Comparison of ENCODE assay signal across 15 cellular contexts in genomic region chr19:49923055-49924003, GRCh38. TPM values are rescaled to one million over a fixed set of nuclear protein-coding genes. Genes with fewer than 3 reads are reported as not detected.
A peak's percentile ranks its signal among the peaks of the same experiment; 100 is the strongest.
DNase-seq lines count a peak whose midpoint lies in the region; ATAC-seq and TF ChIP-seq lines count a peak whose summit lies in the region.
"Had no signal": no experiment of that assay in that cellular context is flagged by ENCODE, and none has a peak within 500 bp of the region (broad histone marks: within the 10 kb centered on the region; RNA-seq: fewer than 3 reads in every experiment).

No MANE protein-coding gene starts in this region.

- peaks cover 33 to 83% of the 10 kb centered on the region in 2 experiments for H3K79me1 ChIP-seq in IMR-90 (ENCODE audit: low read depth in 1 of 2, low read length in 2 of 2)

- no TSS peak for BruUV-seq in IMR-90 (replicated peaks; lab: Mats Ljungman, UMichigan)

- H3K18ac ChIP-seq in IMR-90 (ENCODE audit: low read depth, low read length), result no peak overlapping the region

- no peak overlapping the region for H4K91ac ChIP-seq in IMR-90 (ENCODE audit: insufficient read depth, low read depth, low read length)

- no peaks in the 10 kb centered on the region for H3K9me3 ChIP-seq in CD4-positive, alpha-beta memory T cell (ENCODE audit: control insufficient read depth in 1 of 2, low read length in 2 of 2)
- no peaks in the 10 kb centered on the region for H3K9me3 ChIP-seq in IMR-90 (ENCODE audit: control insufficient read depth, insufficient read depth, low read length)
- no peaks in the 10 kb centered on the region for H3K9me3 ChIP-seq in adipocyte (ENCODE audit: control insufficient read depth, low read length)
- H3K9me3 ChIP-seq: heart right ventricle, psoas muscle had no signal

- DNase-seq in CD4-positive, alpha-beta memory T cell, result no peak
- DNase-seq in IMR-90 (no peak), adipocyte (ENCODE audit: low read depth) (no peak), nephron progenitor cell (no peak), cortex of kidney (lab: John Stamatoyannopoulos, UW) (no peak), NAMALWA (ENCODE audit: low spot score) (no peak)
- DNase-seq: activated T-cell treated with anti-CD3 and anti-CD28 coated beads, Interleukin-2, amount 50 U/mL, for 1 hour; heart right ventricle; PC-3; stimulated activated CD4-positive, alpha-beta T cell treated with anti-CD3 and anti-CD28 coated beads, Interleukin-4, amount 100 ng/mL, for 1 hour had no signal

- peaks cover 20% of the 10 kb centered on the region for H3K9me1 ChIP-seq in IMR-90 (ENCODE audit: insufficient read depth, low read length)

- H3K4me1 Mint-ChIP-seq in CD4-positive, alpha-beta memory T cell, result peaks cover 22 to 70% (median 41%) of the 10 kb centered on the region in 4 donors
- peaks cover 57% of the 10 kb centered on the region for H3K4me1 Mint-ChIP-seq in nephron progenitor cell

- peaks cover 25 to 48% of the 10 kb centered on the region in 2 donors for H3K36me3 Mint-ChIP-seq in CD4-positive, alpha-beta memory T cell
- H3K36me3 Mint-ChIP-seq in nephron progenitor cell (ENCODE audit: low read depth), result peaks cover 66% of the 10 kb centered on the region

- no peak overlapping the region for H2AFZ ChIP-seq in IMR-90 (replicated peaks; ENCODE audit: low read length, poor library complexity)

- H3K27me3 Mint-ChIP-seq in CD4-positive, alpha-beta memory T cell, result no peaks in the 10 kb centered on the region
- H3K27me3 Mint-ChIP-seq in nephron progenitor cell (ENCODE audit: low read depth, poor library complexity), result peaks cover 3% of the 10 kb centered on the region

- no peaks in the 10 kb centered on the region for H3K9me3 Mint-ChIP-seq in CD4-positive, alpha-beta memory T cell
- no peaks in the 10 kb centered on the region for H3K9me3 Mint-ChIP-seq in nephron progenitor cell

- in situ Hi-C loops in IMR-90 (cut with MboI; ENCODE audit: low sequenced_read_pairs), result no loop called here

- no peak for TF ChIP-seq POLR2A in IMR-90 (IDR thresholded peaks at IDR 0.05; ENCODE audit: low read depth, low read length)

- H3K27ac ChIP-seq in CD4-positive, alpha-beta memory T cell (ENCODE audit: low read depth, low read length), result no peak overlapping the region
- H3K27ac ChIP-seq in IMR-90 (ENCODE audit: insufficient read depth, low read length), result no peak overlapping the region
- H3K27ac ChIP-seq: psoas muscle had no signal

- no peak for TF ChIP-seq RAD21 in IMR-90 (IDR thresholded peaks at IDR 0.05; ENCODE audit: low read length)

- TF ChIP-seq CTCF in IMR-90 (conservative IDR thresholded peaks at IDR 0.05; ENCODE audit: low read depth, low read length) (no peak), nephron progenitor cell (IDR thresholded peaks at IDR 0.05) (no peak)

- ATAC-seq in IMR-90 (ENCODE audit: low read depth), result no peak
- ATAC-seq in GM21367 (IDR thresholded peaks at IDR 0.05; ENCODE audit: unreplicated experiment), result no peak
- ATAC-seq in HG03175 (IDR thresholded peaks at IDR 0.05; ENCODE audit: unreplicated experiment), result no peak
- ATAC-seq: psoas muscle had no signal

- CTCF ChIA-PET in CD4-positive, alpha-beta memory T cell (lab: Charles Lee; ENCODE audit: partially characterized antibody), result no interaction called here
- CTCF ChIA-PET in IMR-90 (lab: Yijun Ruan, JAX), result no interaction called here

- H4K20me1 ChIP-seq in IMR-90 (ENCODE audit: insufficient read depth, low read length), result peaks cover 52% of the 10 kb centered on the region

- no peak overlapping the region for H4K5ac ChIP-seq in IMR-90 (ENCODE audit: low read depth, low read length)

- no peak overlapping the region for H3K4me2 ChIP-seq in IMR-90 (ENCODE audit: low read depth, low read length)

- H4K8ac ChIP-seq in IMR-90 (ENCODE audit: low read depth in 2 of 2, low read length in 2 of 2), result no peak overlapping the region

- dilution Hi-C loops in IMR-90 (cut with HindIII; ENCODE audit: low sequenced_read_pairs, unreplicated experiment), result no loop called here

- no peak overlapping the region for H3K4me3 ChIP-seq in CD4-positive, alpha-beta memory T cell (ENCODE audit: low read length in 2 of 2)
- H3K4me3 ChIP-seq in IMR-90 (ENCODE audit: insufficient read depth, low read depth, low read length) (no peak overlapping the region), adipocyte (ENCODE audit: low read length) (peak overlapping the region; percentile 36)
- H3K4me3 ChIP-seq: heart right ventricle, psoas muscle had no signal

- peaks cover 41% of the 10 kb centered on the region for H3K36me3 ChIP-seq in CD4-positive, alpha-beta memory T cell (ENCODE audit: insufficient read depth, low read length)
- H3K36me3 ChIP-seq in IMR-90 (ENCODE audit: control insufficient read depth, insufficient read depth, low read length) (peaks cover 26% of the 10 kb centered on the region), adipocyte (ENCODE audit: control insufficient read depth, insufficient read depth, low read length, severe bottlenecking) (peaks cover 10% of the 10 kb centered on the region)

- no peak overlapping the region for H3K56ac ChIP-seq in IMR-90 (ENCODE audit: extremely low read depth, insufficient read depth, low read length)

- H3K27me3 ChIP-seq in CD4-positive, alpha-beta memory T cell (ENCODE audit: insufficient read depth, low read length), result no peaks in the 10 kb centered on the region
- H3K27me3 ChIP-seq in IMR-90 (ENCODE audit: control insufficient read depth, insufficient read depth, low read length), result no peaks in the 10 kb centered on the region
- H3K27me3 ChIP-seq in adipocyte (replicated peaks; ENCODE audit: control insufficient read depth, insufficient read depth, low read length), result no peaks in the 10 kb centered on the region
- H3K27me3 ChIP-seq: heart right ventricle had no signal

- no peak overlapping the region for H2BK5ac ChIP-seq in IMR-90 (ENCODE audit: low read depth, low read length, poor library complexity, severe bottlenecking)

- H2BK20ac ChIP-seq in IMR-90 (ENCODE audit: low read depth, low read length), result no peak overlapping the region

- 90% methylated on average over 19 of the region's 31 CpGs; no CpG with 5 or more reads in 1 of the 2 experiments for WGBS in IMR-90 (ENCODE audit: extremely low coverage in 2 of 2, insufficient read length in 1 of 2), 2 experiments

- H2BK120ac ChIP-seq in IMR-90 (ENCODE audit: low read depth, low read length), result no peak overlapping the region

- H3K4me3 Mint-ChIP-seq in CD4-positive, alpha-beta memory T cell, result no peak overlapping the region
- no peak overlapping the region for H3K4me3 Mint-ChIP-seq in nephron progenitor cell

- peak overlapping the region in 5 of 7 donors; percentile 8 to 70 (median 42) for H3K27ac Mint-ChIP-seq in CD4-positive, alpha-beta memory T cell
- peak overlapping the region; percentile 81 for H3K27ac Mint-ChIP-seq in nephron progenitor cell

- H3K4me1 ChIP-seq in CD4-positive, alpha-beta memory T cell (ENCODE audit: insufficient read depth, low read length), result peaks cover 33% of the 10 kb centered on the region
- H3K4me1 ChIP-seq in IMR-90 (ENCODE audit: control insufficient read depth, insufficient read depth, low read length) (peaks cover 17% of the 10 kb centered on the region), adipocyte (ENCODE audit: control insufficient read depth, insufficient read depth, low read length) (peaks cover 36% of the 10 kb centered on the region)

- H3K9ac ChIP-seq in IMR-90 (ENCODE audit: low read depth, low read length) (no peak overlapping the region), adipocyte (ENCODE audit: low read length) (peak overlapping the region; percentile 32)

- H2AK5ac ChIP-seq in IMR-90 (ENCODE audit: low read depth, low read length), result no peak overlapping the region

- H3K23ac ChIP-seq in IMR-90 (ENCODE audit: low read depth, low read length), result no peak overlapping the region

- H2AK9ac ChIP-seq in IMR-90 (replicated peaks; ENCODE audit: low read depth, low read length, poor library complexity), result peak overlapping the region; percentile 53

- POLR2A ChIA-PET in CD4-positive, alpha-beta memory T cell (lab: Charles Lee; ENCODE audit: partially characterized antibody), result no interaction called here
- POLR2A ChIA-PET in IMR-90 (lab: Charles Lee; ENCODE audit: unreplicated experiment), result no interaction called here

- H2BK15ac ChIP-seq in IMR-90 (ENCODE audit: low read depth, low read length), result no peak overlapping the region; the same call in 2 of the 3 replicates

- no peak overlapping the region for H3K4ac ChIP-seq in IMR-90 (ENCODE audit: low read depth, low read length)

- intact Hi-C loops in CD4-positive, alpha-beta memory T cell (cut with micrococcal nuclease), result no loop called here
- intact Hi-C loops in IMR-90 (cut with micrococcal nuclease), result no loop called here

- H3K14ac ChIP-seq in IMR-90 (replicated peaks; ENCODE audit: low read depth, low read length), result peak overlapping the region; percentile 59; the same call in 1 of the 2 replicates

RNA-seq across cellular contexts. Expression of gene ATF5, which starts 5.7 kb away (rescaled TPM):
- 1 to 10 TPM; 7.9 to 8.3 TPM for total RNA-seq in CD4-positive, alpha-beta memory T cell
- 1 to 10 TPM; 1.8 to 2.3 TPM for polyA plus RNA-seq in CD4-positive, alpha-beta memory T cell
- 2.7 and 3.3 TPM in 2 replicates for total RNA-seq in IMR-90 (2012; rRNA removed)
- 13.3 and 15.7 TPM in 2 replicates for polyA plus RNA-seq in IMR-90 (2012; rRNA removed)
- polyA plus RNA-seq in IMR-90 (2012; cell fraction: cytosol; rRNA removed), result 14.8 and 22.7 TPM in 2 replicates
- polyA plus RNA-seq in IMR-90 (2012; cell fraction: nucleus; rRNA removed; ENCODE audit: low replicate concordance), result 22.9 and 36.5 TPM in 2 replicates

RNA-seq across cellular contexts. Expression of gene NUP62, which starts 6.0 kb away (rescaled TPM):
- total RNA-seq in CD4-positive, alpha-beta memory T cell, result 10 to 100 TPM; 65.2 to 68.2 TPM
- polyA plus RNA-seq in CD4-positive, alpha-beta memory T cell, result 10 to 100 TPM; 43.3 to 71.0 TPM
- total RNA-seq in IMR-90 (2012; rRNA removed), result 21.3 and 26.4 TPM in 2 replicates
- polyA plus RNA-seq in IMR-90 (2012; rRNA removed), result 29.7 and 32.4 TPM in 2 replicates
- polyA plus RNA-seq in IMR-90 (2012; cell fraction: cytosol; rRNA removed), result 15.8 and 24.2 TPM in 2 replicates
- 26.5 and 28.5 TPM in 2 replicates for polyA plus RNA-seq in IMR-90 (2012; cell fraction: nucleus; rRNA removed; ENCODE audit: low replicate concordance)

RNA-seq across cellular contexts. Expression of gene IL4I1, which starts 26.6 kb away (rescaled TPM):
- 1 to 10 TPM; 2.6 to 3.4 TPM for total RNA-seq in CD4-positive, alpha-beta memory T cell
- 10 to 100 TPM in 1 of 2 donors, 1 to 10 TPM in 1; 9.4 to 10.4 TPM for polyA plus RNA-seq in CD4-positive, alpha-beta memory T cell
- total RNA-seq in IMR-90 (2012; rRNA removed), result under 0.01 and 0.36 TPM in 2 replicates
- polyA plus RNA-seq in IMR-90 (2012; rRNA removed), result 0.27 and 0.31 TPM in 2 replicates
- 0.29 and 0.48 TPM in 2 replicates for polyA plus RNA-seq in IMR-90 (2012; cell fraction: cytosol; rRNA removed)
- 0.24 and 0.60 TPM in 2 replicates for polyA plus RNA-seq in IMR-90 (2012; cell fraction: nucleus; rRNA removed; ENCODE audit: low replicate concordance)

RNA-seq across cellular contexts. Expression of gene SIGLEC11, which starts 37.6 kb away (rescaled TPM):
- total RNA-seq in CD4-positive, alpha-beta memory T cell, result not detected
- polyA plus RNA-seq in CD4-positive, alpha-beta memory T cell, result not detected
- total RNA-seq in IMR-90 (2012; rRNA removed), result not detected in 2 replicates
- not detected in 2 replicates for polyA plus RNA-seq in IMR-90 (2012; rRNA removed)
- polyA plus RNA-seq in IMR-90 (2012; cell fraction: cytosol; rRNA removed), result not detected in 2 replicates
- polyA plus RNA-seq in IMR-90 (2012; cell fraction: nucleus; rRNA removed; ENCODE audit: low replicate concordance), result not detected in 2 replicates
- total RNA-seq: bronchial epithelial cell, lung microvascular endothelial cell, PC-3 had no signal

RNA-seq across cellular contexts. Expression of gene TBC1D17, which starts 45.8 kb away (rescaled TPM):
- 100 to 1,000 TPM; 101 TPM for total RNA-seq in CD4-positive, alpha-beta memory T cell
- polyA plus RNA-seq in CD4-positive, alpha-beta memory T cell, result 10 to 100 TPM in 1 of 2 donors, 1 to 10 TPM in 1; 6.0 to 14.9 TPM
- 1.1 and 1.4 TPM in 2 replicates for total RNA-seq in IMR-90 (2012; rRNA removed)
- polyA plus RNA-seq in IMR-90 (2012; rRNA removed), result 26.8 and 27.8 TPM in 2 replicates
- polyA plus RNA-seq in IMR-90 (2012; cell fraction: cytosol; rRNA removed), result 18.6 and 33.5 TPM in 2 replicates
- 40.7 and 82.6 TPM in 2 replicates for polyA plus RNA-seq in IMR-90 (2012; cell fraction: nucleus; rRNA removed; ENCODE audit: low replicate concordance)
